7 cellular contexts compared by ENCODE assay signal in genomic region chr4:145734051-145734450, GRCh38. TPM values are rescaled to one million over a fixed set of nuclear protein-coding genes. Genes with fewer than 3 reads are reported as not detected.
DNase-seq lines count a peak whose midpoint lies in the region; ATAC-seq, FAIRE-seq and TF ChIP-seq lines count a peak whose summit lies in the region.

No MANE protein-coding gene starts in this region.

- no peaks in the 10 kb centered on the region for H3K36me3 ChIP-seq in adrenal gland (replicated peaks in 1 of 2)
- no peaks in the 10 kb centered on the region for H3K36me3 ChIP-seq in kidney (ENCODE audit: control insufficient read depth in 1 of 2, insufficient read depth in 2 of 2, low read length in 2 of 2)
- H3K36me3 ChIP-seq in HAP-1 (replicated peaks), result no peaks in the 10 kb centered on the region

- DNase-seq in HT-29 (ENCODE audit: low spot score) (peak; percentile 25), adrenal gland (no peak), kidney (no peak), substantia nigra (lab: John Stamatoyannopoulos, UW) (no peak), HAP-1 (ENCODE audit: low spot score in 2 of 2) (no peak)

- FAIRE-seq in kidney (lab: Jason Lieb, UNC), result no peak

- H3K4me3 ChIP-seq in adrenal gland (peak overlapping the region in 1 of 4 donors; percentile 21), kidney (ENCODE audit: low read length in 2 of 2) (peak overlapping the region in 1 of 2 donors; percentile 60), HAP-1 (no peak overlapping the region)

- no peaks in the 10 kb centered on the region for H3K27me3 ChIP-seq in adrenal gland
- no peaks in the 10 kb centered on the region for H3K27me3 ChIP-seq in HAP-1 (ENCODE audit: low read depth)

- intact Hi-C loops in adrenal gland (cut with DNase I) (no loop called here), kidney (cut with DNase I) (no loop called here)

- WGBS in adrenal gland, 4 donors, result 77 to 85% (median 82%) methylated on average over 5 to 7 of the region's 7 CpGs

- H3K9ac ChIP-seq in kidney (ENCODE audit: low read length in 2 of 2), result peak overlapping the region in 1 of 2 donors; percentile 55

- TF ChIP-seq POLR2A in adrenal gland (IDR thresholded peaks at IDR 0.05), result no peak

- in situ Hi-C loops in HAP-1 (cut with MboI; ENCODE audit: low sequenced_read_pairs), result no loop called here

- ATAC-seq in GM18520 (IDR thresholded peaks at IDR 0.05; ENCODE audit: unreplicated experiment) (no peak), HG02981 (IDR thresholded peaks at IDR 0.05; ENCODE audit: unreplicated experiment) (no peak)

- no peak for TF ChIP-seq CTCF in adrenal gland (IDR thresholded peaks at IDR 0.05)
- no peak for TF ChIP-seq CTCF in kidney (IDR thresholded peaks at IDR 0.05; ENCODE audit: borderline replicate concordance, extremely low read depth, insufficient read depth)

- H3K4me1 ChIP-seq in adrenal gland (replicated peaks in 1 of 2), result peaks cover 20 to 21% of the 10 kb centered on the region in 2 donors
- H3K4me1 ChIP-seq in kidney (ENCODE audit: control insufficient read depth in 1 of 2, insufficient read depth in 1 of 2, low read depth in 1 of 2, low read length in 2 of 2), result peaks cover 24 to 26% of the 10 kb centered on the region in 2 donors
- H3K4me1 ChIP-seq in HAP-1, result peaks cover 6% of the 10 kb centered on the region

- H3K9me3 ChIP-seq in adrenal gland (replicated peaks in 1 of 3) (no peaks in the 10 kb centered on the region), kidney (ENCODE audit: control insufficient read depth in 1 of 2, low read length in 2 of 2) (no peaks in the 10 kb centered on the region), HAP-1 (no peaks in the 10 kb centered on the region)

- H3K27ac ChIP-seq in adrenal gland, result peak overlapping the region; percentile 6 to 98 (median 94)
- H3K27ac ChIP-seq in kidney (ENCODE audit: low read depth in 2 of 2, low read length in 2 of 2), result peak overlapping the region; percentile 97 to 98
- peak overlapping the region; percentile 95 for H3K27ac ChIP-seq in substantia nigra (ENCODE audit: low read depth, low read length, poor library complexity, severe bottlenecking)

RNA-seq across cellular contexts. Expression of gene C4orf51, which starts 54.1 kb away (rescaled TPM):
- total RNA-seq in HT-29 (2014; rRNA removed; shearing (Covaris generic)), result not detected in 2 replicates
- not detected for total RNA-seq in adrenal gland
- polyA plus RNA-seq in adrenal gland, result not detected
- total RNA-seq in kidney, result not detected
- polyA plus RNA-seq in kidney (ENCODE audit: insufficient read depth, low read depth, low replicate concordance), result not detected
